Comparison of ENCODE assay signal across 10 cellular contexts in genomic region chr2:42118759-42119569, GRCh38. TPM values are rescaled to one million over a fixed set of nuclear protein-coding genes. Genes with fewer than 3 reads are reported as not detected.
DNase-seq lines count a peak whose midpoint lies in the region; ATAC-seq and TF ChIP-seq lines count a peak whose summit lies in the region.
"Had no signal": no experiment of that assay in that cellular context is flagged by ENCODE, and none has a peak within 500 bp of the region (broad histone marks: within the 10 kb centered on the region; RNA-seq: fewer than 3 reads in every experiment).

No MANE protein-coding gene starts in this region.

- intact Hi-C loops in natural killer cell (cut with micrococcal nuclease) (no loop called here), right lobe of liver (cut with DNase I) (no loop called here)

- H3K4me1 ChIP-seq in right lobe of liver (peaks cover 0 to 30% (median 15%) of the 10 kb centered on the region in 4 donors), SJCRH30 (peaks cover 29% of the 10 kb centered on the region)

- H3K27me3 Mint-ChIP-seq in natural killer cell treated with Interleukin-12 subunit alpha and Interleukin-12 subunit beta and Interleukin-15 and Interleukin-18, amount 100 ng/mL, for 72 hours = peaks cover 0 to 4% of the 10 kb centered on the region in 2 donors
- H3K27me3 Mint-ChIP-seq in natural killer cell (ENCODE audit: low read depth in 2 of 2) = peaks cover 0 to 6% of the 10 kb centered on the region in 2 donors

- H3K27ac Mint-ChIP-seq in natural killer cell treated with Interleukin-12 subunit alpha and Interleukin-12 subunit beta and Interleukin-15 and Interleukin-18, amount 100 ng/mL, for 72 hours = peak overlapping the region; percentile 63
- peak overlapping the region in 1 of 2 donors; percentile 14 for H3K27ac Mint-ChIP-seq in natural killer cell

- ATAC-seq in natural killer cell treated with Interleukin-12 subunit alpha and Interleukin-12 subunit beta and Interleukin-15 and Interleukin-18, amount 100 ng/mL, for 72 hours = no peak
- ATAC-seq in natural killer cell (no peak), right lobe of liver (no peak)

- peaks cover 29 to 46% of the 10 kb centered on the region in 2 donors for H3K4me1 Mint-ChIP-seq in natural killer cell treated with Interleukin-12 subunit alpha and Interleukin-12 subunit beta and Interleukin-15 and Interleukin-18, amount 100 ng/mL, for 72 hours (ENCODE audit: low read depth in 2 of 2)
- peaks cover 23 to 26% of the 10 kb centered on the region in 2 donors for H3K4me1 Mint-ChIP-seq in natural killer cell

- no peaks in the 10 kb centered on the region for H3K36me3 ChIP-seq in right lobe of liver
- H3K36me3 ChIP-seq in SJCRH30 = no peaks in the 10 kb centered on the region

- H3K4me3 Mint-ChIP-seq in natural killer cell treated with Interleukin-12 subunit alpha and Interleukin-12 subunit beta and Interleukin-15 and Interleukin-18, amount 100 ng/mL, for 72 hours = peak overlapping the region; percentile 44
- H3K4me3 Mint-ChIP-seq in natural killer cell = no peak overlapping the region

- DNase-seq in natural killer cell treated with Interleukin-12 subunit alpha and Interleukin-12 subunit beta and Interleukin-15 and Interleukin-18, amount 100 ng/mL, for 72 hours (ENCODE audit: low spot score) = no peak
- DNase-seq in natural killer cell = no peak
- DNase-seq in astrocyte of the hippocampus (ENCODE audit: low read depth, low spot score) = peak; percentile 29
- no peak for DNase-seq in right lobe of liver
- DNase-seq in occipital lobe (lab: John Stamatoyannopoulos, UW) = no peak
- DNase-seq in SJCRH30 = no peak
- DNase-seq in COLO829 (ENCODE audit: low spot score) = no peak
- no peak for DNase-seq in NCI-H226
- DNase-seq: NCI-H748 treated with DMSO at 0.1 percent for 48 hours, T-helper 2 cell had no signal

- no peaks in the 10 kb centered on the region for H3K9me3 Mint-ChIP-seq in natural killer cell treated with Interleukin-12 subunit alpha and Interleukin-12 subunit beta and Interleukin-15 and Interleukin-18, amount 100 ng/mL, for 72 hours
- peaks cover 2 to 3% of the 10 kb centered on the region in 2 donors for H3K9me3 Mint-ChIP-seq in natural killer cell

- TF ChIP-seq CTCF in natural killer cell (IDR thresholded peaks at IDR 0.05) (no peak), right lobe of liver (IDR thresholded peaks at IDR 0.05) (no peak)

- H3K4me3 ChIP-seq in right lobe of liver (no peak overlapping the region), SJCRH30 (no peak overlapping the region)

- H3K27ac ChIP-seq in right lobe of liver = peak overlapping the region; percentile 60 to 94 (median 83)
- H3K27ac ChIP-seq in SJCRH30 = no peak overlapping the region

- H3K27me3 ChIP-seq in right lobe of liver = no peaks in the 10 kb centered on the region
- no peaks in the 10 kb centered on the region for H3K27me3 ChIP-seq in SJCRH30

- WGBS in right lobe of liver (ENCODE audit: insufficient coverage, low coverage, low lambda C conversion rate, missing lambda C conversion rate) = 65% methylated on average over 6 of the region's 6 CpGs

- H3K9me3 ChIP-seq in right lobe of liver (no peaks in the 10 kb centered on the region), SJCRH30 (replicated peaks) (peaks cover 10% of the 10 kb centered on the region; the same call in 1 of the 2 replicates)

- no peak for TF ChIP-seq POLR2A in right lobe of liver (IDR thresholded peaks at IDR 0.05)

- peaks cover 6% of the 10 kb centered on the region for H3K36me3 Mint-ChIP-seq in natural killer cell treated with Interleukin-12 subunit alpha and Interleukin-12 subunit beta and Interleukin-15 and Interleukin-18, amount 100 ng/mL, for 72 hours
- no peaks in the 10 kb centered on the region for H3K36me3 Mint-ChIP-seq in natural killer cell

RNA-seq across cellular contexts. Expression of gene EML4, which starts 50.2 kb away (rescaled TPM):
- 100 to 1,000 TPM in 1 of 2 donors, 10 to 100 TPM in 1; 73.4 to 140 TPM for total RNA-seq in natural killer cell treated with Interleukin-12 subunit alpha and Interleukin-12 subunit beta and Interleukin-15 and Interleukin-18, amount 100 ng/mL, for 72 hours
- total RNA-seq in natural killer cell (100 to 1,000 TPM in 1 of 3 donors, 10 to 100 TPM in 2; 88.4 to 136 (median 91.5) TPM), right lobe of liver (10 to 100 TPM; 28.3 to 55.7 (median 36.7) TPM), occipital lobe (41.6 TPM)
- 117 and 128 TPM in 2 replicates for total RNA-seq in SJCRH30 (2014; rRNA removed; shearing (Covaris generic))
